Comparison of ENCODE assay signal across 1 cellular context in the genomic region with DNA sequence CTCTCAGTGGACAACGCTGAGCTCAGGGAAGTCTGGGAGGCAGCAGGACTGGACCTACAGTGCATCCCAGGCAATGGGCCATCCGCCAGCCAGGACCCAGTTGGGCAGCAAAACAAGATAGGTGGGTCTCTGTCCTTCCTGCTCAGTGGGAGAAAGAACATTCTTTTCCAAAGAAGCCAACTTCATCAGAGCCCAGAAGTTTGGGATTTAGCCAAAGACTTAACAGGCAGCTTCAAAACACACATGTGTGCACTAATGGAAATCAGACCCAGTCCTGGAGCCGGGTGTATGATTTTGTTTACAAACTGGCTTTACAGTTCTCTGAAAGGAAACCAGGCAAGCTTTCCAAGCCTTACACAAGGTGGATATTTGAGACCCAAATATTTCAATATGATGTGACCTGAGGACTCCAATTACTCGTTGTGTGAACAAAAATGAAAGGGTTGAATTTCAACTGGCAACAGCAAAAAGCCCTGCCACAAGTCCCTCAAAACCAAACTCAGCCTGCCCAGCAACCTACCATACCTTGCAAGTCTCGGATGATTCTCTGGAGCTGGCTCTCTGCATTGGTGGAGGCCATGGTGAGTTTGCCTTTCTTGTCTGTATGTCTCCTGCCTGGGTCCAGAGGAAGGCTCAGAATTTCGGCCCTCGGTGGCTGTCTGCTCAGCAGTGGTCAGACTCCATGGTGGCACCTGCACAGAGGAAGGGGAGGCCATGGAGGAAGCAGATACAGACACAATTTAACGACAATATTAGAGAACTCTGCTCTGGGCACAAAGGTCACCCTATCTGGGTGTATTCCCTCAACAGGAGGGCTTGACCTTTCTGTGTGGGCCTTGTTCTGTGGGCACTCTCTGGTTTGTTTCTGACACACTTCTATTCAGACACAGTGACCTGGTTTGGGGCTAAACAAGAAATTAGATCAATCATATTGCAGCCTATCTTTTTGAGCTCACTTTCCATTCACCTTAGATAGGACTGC.
TF ChIP-seq lines count a peak whose summit lies in the region.

No MANE protein-coding gene starts in this region.

TF ChIP-seq in HepG2, 621 proteins besides CTCF, POLR2A, EP300 and RAD21:
- peak; percentile 22; the same call in 1 of the 2 replicates for TF ChIP-seq HNF4A (CRISPR knock-in tag; IDR thresholded peaks at IDR 0.05)
- TF ChIP-seq, protein P1, sequence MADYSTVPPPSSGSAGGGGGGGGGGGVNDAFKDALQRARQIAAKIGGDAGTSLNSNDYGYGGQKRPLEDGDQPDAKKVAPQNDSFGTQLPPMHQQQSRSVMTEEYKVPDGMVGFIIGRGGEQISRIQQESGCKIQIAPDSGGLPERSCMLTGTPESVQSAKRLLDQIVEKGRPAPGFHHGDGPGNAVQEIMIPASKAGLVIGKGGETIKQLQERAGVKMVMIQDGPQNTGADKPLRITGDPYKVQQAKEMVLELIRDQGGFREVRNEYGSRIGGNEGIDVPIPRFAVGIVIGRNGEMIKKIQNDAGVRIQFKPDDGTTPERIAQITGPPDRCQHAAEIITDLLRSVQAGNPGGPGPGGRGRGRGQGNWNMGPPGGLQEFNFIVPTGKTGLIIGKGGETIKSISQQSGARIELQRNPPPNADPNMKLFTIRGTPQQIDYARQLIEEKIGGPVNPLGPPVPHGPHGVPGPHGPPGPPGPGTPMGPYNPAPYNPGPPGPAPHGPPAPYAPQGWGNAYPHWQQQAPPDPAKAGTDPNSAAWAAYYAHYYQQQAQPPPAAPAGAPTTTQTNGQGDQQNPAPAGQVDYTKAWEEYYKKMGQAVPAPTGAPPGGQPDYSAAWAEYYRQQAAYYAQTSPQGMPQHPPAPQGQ (CRISPR knock-in tag; IDR thresholded peaks at IDR 0.05; ENCODE audit: borderline replicate concordance), result no peak
